15 cellular contexts compared by ENCODE assay signal in the genomic region with DNA sequence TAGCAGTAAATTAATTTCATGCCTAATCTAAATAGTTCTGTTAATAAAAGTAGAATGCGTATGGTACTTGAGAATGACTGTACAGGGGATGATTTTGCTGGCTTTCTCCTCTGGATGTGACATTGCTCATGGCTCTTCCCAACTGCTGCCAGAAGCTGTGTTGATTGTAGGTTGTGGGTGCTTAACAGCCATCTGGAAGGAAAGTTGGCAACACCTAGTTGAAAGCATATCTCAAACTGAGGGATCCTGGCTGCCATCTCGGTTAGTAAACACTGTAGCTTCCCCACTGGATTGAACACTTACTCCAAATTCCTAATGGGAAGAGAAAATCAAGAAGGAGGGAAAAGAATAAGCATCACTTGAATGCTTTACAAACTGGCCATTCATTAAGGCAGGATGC.
A peak's percentile ranks its signal among the peaks of the same experiment; 100 is the strongest.
DNase-seq lines count a peak whose midpoint lies in the region; ATAC-seq and TF ChIP-seq lines count a peak whose summit lies in the region.
"Had no signal": no experiment of that assay in that cellular context is flagged by ENCODE, and none has a peak within 500 bp of the region (broad histone marks: within the 10 kb centered on the region; RNA-seq: fewer than 3 reads in every experiment).

No MANE protein-coding gene starts in this region.

- DNase-seq in DMS 273 (lab: John Stamatoyannopoulos, UW; ENCODE audit: unreplicated experiment) (peak; percentile 27), DMS 273 treated with DMSO at 0.1 percent for 48 hours (lab: John Stamatoyannopoulos, UW) (no peak), NCI-H1092 treated with DMSO at 0.1 percent for 48 hours (lab: John Stamatoyannopoulos, UW) (peak; percentile 36), NCI-H526 treated with DMSO at 0.1 percent for 48 hours (lab: John Stamatoyannopoulos, UW) (peak; percentile 63), DMS79 (lab: John Stamatoyannopoulos, UW) (no peak)
- DNase-seq: GF-D8, H7, HFFc6, KG1, Right ventricle myocardium superior, SW 1271 had no signal

- no peaks in the 10 kb centered on the region for H3K9me3 ChIP-seq in neural cell (ENCODE audit: low read length)

- no peak overlapping the region for H3K4me3 ChIP-seq in neural cell (ENCODE audit: low read length)

- no peaks in the 10 kb centered on the region for H3K79me2 ChIP-seq in neural cell (replicated peaks; ENCODE audit: insufficient read depth, low read length)

- no peak overlapping the region for H2AFZ ChIP-seq in neural cell (ENCODE audit: low read depth, low read length)

- no peaks in the 10 kb centered on the region for H3F3A ChIP-seq in neural cell (ENCODE audit: insufficient read depth, low read length, poor library complexity, severe bottlenecking)

- H3K27me3 ChIP-seq in neural cell (ENCODE audit: insufficient read depth, low read depth, low read length): no peaks in the 10 kb centered on the region

- no peaks in the 10 kb centered on the region for H4K20me1 ChIP-seq in neural cell (ENCODE audit: insufficient read depth)

- no peak for TF ChIP-seq RAD21 in neural cell (conservative IDR thresholded peaks at IDR 0.05)

- H3K9ac ChIP-seq in neural cell (ENCODE audit: low read length): no peak overlapping the region

- ATAC-seq in GM21619 (IDR thresholded peaks at IDR 0.05; ENCODE audit: unreplicated experiment): no peak
- ATAC-seq in GM18511 (IDR thresholded peaks at IDR 0.05; ENCODE audit: unreplicated experiment): no peak

- TF ChIP-seq EP300 in neural cell (conservative IDR thresholded peaks at IDR 0.05; ENCODE audit: poor library complexity, severe bottlenecking): no peak

- no peak for TF ChIP-seq CTCF in neural cell (IDR thresholded peaks at IDR 0.05; ENCODE audit: poor library complexity, severe bottlenecking)

- no peaks in the 10 kb centered on the region for H3K9me2 ChIP-seq in neural cell (ENCODE audit: insufficient read depth, low read length)

- H3K27ac ChIP-seq in neural cell (ENCODE audit: low read length): no peak overlapping the region
- H3K27ac ChIP-seq: 22Rv1 had no signal

- no peak overlapping the region for H3K4me2 ChIP-seq in neural cell (ENCODE audit: low read length)

- no peaks in the 10 kb centered on the region for H3K36me3 ChIP-seq in neural cell (ENCODE audit: insufficient read depth, low read length)

TF ChIP-seq in neural cell, 6 proteins besides CTCF, POLR2A, EP300 and RAD21:
- TF ChIP-seq SMC3 (conservative IDR thresholded peaks at IDR 0.05; ENCODE audit: poor library complexity) (no peak), POLR2AphosphoS5 (IDR thresholded peaks at IDR 0.05) (no peak), EZH2 (IDR thresholded peaks at IDR 0.05; ENCODE audit: borderline replicate concordance, insufficient read depth, low read length, poor library complexity, severe bottlenecking) (no peak), TAF1 (IDR thresholded peaks at IDR 0.05; ENCODE audit: low read depth) (no peak)
- TF ChIP-seq, protein P1, sequence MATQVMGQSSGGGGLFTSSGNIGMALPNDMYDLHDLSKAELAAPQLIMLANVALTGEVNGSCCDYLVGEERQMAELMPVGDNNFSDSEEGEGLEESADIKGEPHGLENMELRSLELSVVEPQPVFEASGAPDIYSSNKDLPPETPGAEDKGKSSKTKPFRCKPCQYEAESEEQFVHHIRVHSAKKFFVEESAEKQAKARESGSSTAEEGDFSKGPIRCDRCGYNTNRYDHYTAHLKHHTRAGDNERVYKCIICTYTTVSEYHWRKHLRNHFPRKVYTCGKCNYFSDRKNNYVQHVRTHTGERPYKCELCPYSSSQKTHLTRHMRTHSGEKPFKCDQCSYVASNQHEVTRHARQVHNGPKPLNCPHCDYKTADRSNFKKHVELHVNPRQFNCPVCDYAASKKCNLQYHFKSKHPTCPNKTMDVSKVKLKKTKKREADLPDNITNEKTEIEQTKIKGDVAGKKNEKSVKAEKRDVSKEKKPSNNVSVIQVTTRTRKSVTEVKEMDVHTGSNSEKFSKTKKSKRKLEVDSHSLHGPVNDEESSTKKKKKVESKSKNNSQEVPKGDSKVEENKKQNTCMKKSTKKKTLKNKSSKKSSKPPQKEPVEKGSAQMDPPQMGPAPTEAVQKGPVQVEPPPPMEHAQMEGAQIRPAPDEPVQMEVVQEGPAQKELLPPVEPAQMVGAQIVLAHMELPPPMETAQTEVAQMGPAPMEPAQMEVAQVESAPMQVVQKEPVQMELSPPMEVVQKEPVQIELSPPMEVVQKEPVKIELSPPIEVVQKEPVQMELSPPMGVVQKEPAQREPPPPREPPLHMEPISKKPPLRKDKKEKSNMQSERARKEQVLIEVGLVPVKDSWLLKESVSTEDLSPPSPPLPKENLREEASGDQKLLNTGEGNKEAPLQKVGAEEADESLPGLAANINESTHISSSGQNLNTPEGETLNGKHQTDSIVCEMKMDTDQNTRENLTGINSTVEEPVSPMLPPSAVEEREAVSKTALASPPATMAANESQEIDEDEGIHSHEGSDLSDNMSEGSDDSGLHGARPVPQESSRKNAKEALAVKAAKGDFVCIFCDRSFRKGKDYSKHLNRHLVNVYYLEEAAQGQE (IDR thresholded peaks at IDR 0.05; ENCODE audit: borderline replicate concordance): peak; percentile 27
TF ChIP-seq in neural cell: peak in this region for 1.

Comparison
In these comparisons a context has a peak if more than half of its experiments do, and no peak if none do; other contexts are left out.
1. DNase-seq: peak in DMS 273 (single experiment), NCI-H1092 treated with DMSO at 0.1 percent for 48 hours (single experiment) and NCI-H526 treated with DMSO at 0.1 percent for 48 hours (single experiment); none in DMS 273 treated with DMSO at 0.1 percent for 48 hours (single experiment) and DMS79 (single experiment).